20 cellular contexts compared by ENCODE assay signal in genomic region chr20:31806564-31807355, GRCh38. TPM values are rescaled to one million over a fixed set of nuclear protein-coding genes. Genes with fewer than 3 reads are reported as not detected.
DNase-seq lines count a peak whose midpoint lies in the region; ATAC-seq and TF ChIP-seq lines count a peak whose summit lies in the region.
"Had no signal": no experiment of that assay in that cellular context is flagged by ENCODE, and none has a peak within 500 bp of the region (broad histone marks: within the 10 kb centered on the region; RNA-seq: fewer than 3 reads in every experiment).

No MANE protein-coding gene starts in this region.

- no peak for ATAC-seq in thoracic aorta (ENCODE audit: insufficient number of reproducible peaks, low FRiP score, low read depth)
- ATAC-seq: A549; activated T-cell treated with anti-CD3 and anti-CD28 coated beads, Interleukin-2, amount 50 U/mL, for 72 hours; HCT116 had no signal

- peaks cover 30 to 53% of the 10 kb centered on the region in 2 donors for H3K4me1 ChIP-seq in thoracic aorta (ENCODE audit: control insufficient read depth in 1 of 2, low read depth in 2 of 2)
- H3K4me1 ChIP-seq: prostate gland had no signal

- H3K27ac ChIP-seq in thoracic aorta, result peak overlapping the region; percentile 26 to 40
- H3K27ac ChIP-seq: A549, esophagus muscularis mucosa, hepatocyte, prostate gland had no signal

- H3K4me3 Mint-ChIP-seq in activated CD4-positive, alpha-beta memory T cell treated with anti-CD3 and anti-CD28 coated beads, Interleukin-2, amount 10 ng/mL, durations not matched to agents 7 days and 5 days, result no peak overlapping the region
- H3K4me3 Mint-ChIP-seq in T-helper 2 cell treated with Interferon-gamma antibody and Interleukin-4, amounts not matched to agents 5 μg/mL and 100 μg/mL, for 36 hours, result no peak overlapping the region
- H3K4me3 Mint-ChIP-seq in activated CD4-positive, alpha-beta T cell treated with anti-CD3 and anti-CD28 coated beads, Interleukin-2, amount 10 ng/mL, durations not matched to agents 7 days and 5 days, result no peak overlapping the region
- H3K4me3 Mint-ChIP-seq: activated T-cell treated with anti-CD3 and anti-CD28 coated beads, Interleukin-2, amount 50 U/mL, for 72 hours had no signal

- no peaks in the 10 kb centered on the region for H3K9me3 ChIP-seq in thoracic aorta
- H3K9me3 ChIP-seq: A549, esophagus muscularis mucosa, prostate gland had no signal

- H3K36me3 ChIP-seq in thoracic aorta, result no peaks in the 10 kb centered on the region
- H3K36me3 ChIP-seq: esophagus muscularis mucosa, prostate gland had no signal

- POLR2A ChIA-PET in activated CD4-positive, alpha-beta memory T cell treated with anti-CD3 and anti-CD28 coated beads, Interleukin-2, amount 10 ng/mL, durations not matched to agents 7 days and 5 days (lab: Charles Lee), result interaction anchor here (1.2 to 1.3 kb wide), 2 partner anchors 11 to 68 kb away, joined by 3 read pairs; no protein-coding TSS in a partner anchor
- POLR2A ChIA-PET in activated CD4-positive, alpha-beta T cell treated with anti-CD3 and anti-CD28 coated beads, Interleukin-2, amount 10 ng/mL, durations not matched to agents 7 days and 5 days (lab: Charles Lee), result no interaction called here

- CTCF ChIA-PET in activated CD4-positive, alpha-beta memory T cell treated with anti-CD3 and anti-CD28 coated beads, Interleukin-2, amount 10 ng/mL, durations not matched to agents 7 days and 5 days (lab: Charles Lee), result interaction anchor here (0.7 to 3.3 kb wide), 2 partner anchors 16 to 55 kb away, joined by 3 to 13 read pairs; no protein-coding TSS in a partner anchor
- CTCF ChIA-PET in activated CD4-positive, alpha-beta T cell treated with anti-CD3 and anti-CD28 coated beads, Interleukin-2, amount 10 ng/mL, durations not matched to agents 7 days and 5 days (lab: Charles Lee), result interaction anchor here (0.8 to 1.0 kb wide), 2 partner anchors 12 to 30 kb away, joined by 3 read pairs; no protein-coding TSS in a partner anchor

- no peak for TF ChIP-seq CTCF in thoracic aorta (IDR thresholded peaks at IDR 0.05)

- no peak overlapping the region for H3K27ac Mint-ChIP-seq in activated CD4-positive, alpha-beta memory T cell treated with anti-CD3 and anti-CD28 coated beads, Interleukin-2, amount 10 ng/mL, durations not matched to agents 7 days and 5 days
- no peak overlapping the region for H3K27ac Mint-ChIP-seq in T-helper 2 cell treated with Interferon-gamma antibody and Interleukin-4, amounts not matched to agents 5 μg/mL and 100 μg/mL, for 36 hours
- no peak overlapping the region for H3K27ac Mint-ChIP-seq in activated CD4-positive, alpha-beta T cell treated with anti-CD3 and anti-CD28 coated beads, Interleukin-2, amount 10 ng/mL, durations not matched to agents 7 days and 5 days
- H3K27ac Mint-ChIP-seq: activated T-cell treated with anti-CD3 and anti-CD28 coated beads, Interleukin-2, amount 50 U/mL, for 72 hours had no signal

- H3K27me3 ChIP-seq in thoracic aorta (replicated peaks; ENCODE audit: insufficient read depth), result no peaks in the 10 kb centered on the region
- H3K27me3 ChIP-seq: esophagus muscularis mucosa, hepatocyte had no signal

- H3K4me1 Mint-ChIP-seq in activated CD4-positive, alpha-beta memory T cell treated with anti-CD3 and anti-CD28 coated beads, Interleukin-2, amount 10 ng/mL, durations not matched to agents 7 days and 5 days, result peaks cover 8% of the 10 kb centered on the region
- peaks cover 10% of the 10 kb centered on the region for H3K4me1 Mint-ChIP-seq in T-helper 2 cell treated with Interferon-gamma antibody and Interleukin-4, amounts not matched to agents 5 μg/mL and 100 μg/mL, for 36 hours (ENCODE audit: low read depth)
- peaks cover 14% of the 10 kb centered on the region for H3K4me1 Mint-ChIP-seq in activated CD4-positive, alpha-beta T cell treated with anti-CD3 and anti-CD28 coated beads, Interleukin-2, amount 10 ng/mL, durations not matched to agents 7 days and 5 days

- H3K4me3 ChIP-seq in thoracic aorta, result no peak overlapping the region
- H3K4me3 ChIP-seq: A549, esophagus muscularis mucosa, hepatocyte, prostate gland had no signal

- peak; percentile 12 for DNase-seq in activated effector memory CD4-positive, alpha-beta T cell treated with anti-CD3 and anti-CD28 coated beads, Interleukin-2, amount 50 U/mL, for 16 hours
- no peak for DNase-seq in activated effector memory CD4-positive, alpha-beta T cell treated with Interleukin-2 at 50 U/mL for 16 hours
- DNase-seq in OCI-M1 (lab: John Stamatoyannopoulos, UW), result peak; percentile 6
- DNase-seq in globus pallidus (ENCODE audit: low spot score), result peak; percentile 24
- DNase-seq in thoracic aorta (ENCODE audit: low spot score), result no peak
- no peak for DNase-seq in activated CD4-positive, alpha-beta memory T cell treated with anti-CD3 and anti-CD28 coated beads, Interleukin-2, amount 10 ng/mL, durations not matched to agents 7 days and 5 days
- no peak for DNase-seq in T-helper 2 cell treated with Interferon-gamma antibody and Interleukin-4, amounts not matched to agents 5 μg/mL and 100 μg/mL, for 36 hours (ENCODE audit: low spot score)
- no peak for DNase-seq in activated CD4-positive, alpha-beta T cell treated with anti-CD3 and anti-CD28 coated beads, Interleukin-2, amount 10 ng/mL, durations not matched to agents 7 days and 5 days
- DNase-seq: activated CD4-positive, alpha-beta T cell treated with anti-CD3 and anti-CD28 coated beads, Interleukin-2, amount 50 U/mL, for 1 hour; activated T-cell treated with anti-CD3 and anti-CD28 coated beads, Interleukin-2, amount 50 U/mL, for 72 hours; COR-L47; dermis blood vessel endothelial cell; NCI-H187 treated with DMSO at 0.1 percent for 48 hours; NCI-H748 treated with DMSO at 0.1 percent for 48 hours had no signal

- H3K36me3 Mint-ChIP-seq in activated CD4-positive, alpha-beta memory T cell treated with anti-CD3 and anti-CD28 coated beads, Interleukin-2, amount 10 ng/mL, durations not matched to agents 7 days and 5 days (ENCODE audit: low read depth), result peaks cover 45% of the 10 kb centered on the region
- H3K36me3 Mint-ChIP-seq in T-helper 2 cell treated with Interferon-gamma antibody and Interleukin-4, amounts not matched to agents 5 μg/mL and 100 μg/mL, for 36 hours (ENCODE audit: low read depth), result peaks cover 33% of the 10 kb centered on the region
- peaks cover 41% of the 10 kb centered on the region for H3K36me3 Mint-ChIP-seq in activated CD4-positive, alpha-beta T cell treated with anti-CD3 and anti-CD28 coated beads, Interleukin-2, amount 10 ng/mL, durations not matched to agents 7 days and 5 days (ENCODE audit: low read depth)

- H3K27me3 Mint-ChIP-seq in activated CD4-positive, alpha-beta memory T cell treated with anti-CD3 and anti-CD28 coated beads, Interleukin-2, amount 10 ng/mL, durations not matched to agents 7 days and 5 days, result no peaks in the 10 kb centered on the region
- H3K27me3 Mint-ChIP-seq in T-helper 2 cell treated with Interferon-gamma antibody and Interleukin-4, amounts not matched to agents 5 μg/mL and 100 μg/mL, for 36 hours (ENCODE audit: low read depth), result no peaks in the 10 kb centered on the region
- H3K27me3 Mint-ChIP-seq in activated CD4-positive, alpha-beta T cell treated with anti-CD3 and anti-CD28 coated beads, Interleukin-2, amount 10 ng/mL, durations not matched to agents 7 days and 5 days, result no peaks in the 10 kb centered on the region

- no peaks in the 10 kb centered on the region for H3K9me3 Mint-ChIP-seq in activated CD4-positive, alpha-beta memory T cell treated with anti-CD3 and anti-CD28 coated beads, Interleukin-2, amount 10 ng/mL, durations not matched to agents 7 days and 5 days
- H3K9me3 Mint-ChIP-seq in T-helper 2 cell treated with Interferon-gamma antibody and Interleukin-4, amounts not matched to agents 5 μg/mL and 100 μg/mL, for 36 hours, result no peaks in the 10 kb centered on the region
- H3K9me3 Mint-ChIP-seq in activated CD4-positive, alpha-beta T cell treated with anti-CD3 and anti-CD28 coated beads, Interleukin-2, amount 10 ng/mL, durations not matched to agents 7 days and 5 days, result no peaks in the 10 kb centered on the region
- H3K9me3 Mint-ChIP-seq: activated T-cell treated with anti-CD3 and anti-CD28 coated beads, Interleukin-2, amount 50 U/mL, for 72 hours had no signal

RNA-seq across cellular contexts. Expression of gene MYLK2, which starts 12.4 kb away (rescaled TPM):
- not detected for total RNA-seq in thoracic aorta
- under 1 TPM; 0.33 to 0.45 TPM for total RNA-seq in activated CD4-positive, alpha-beta memory T cell treated with anti-CD3 and anti-CD28 coated beads, Interleukin-2, amount 10 ng/mL, durations not matched to agents 7 days and 5 days
- under 1 TPM; 0.52 to 0.87 TPM for total RNA-seq in activated CD4-positive, alpha-beta T cell treated with anti-CD3 and anti-CD28 coated beads, Interleukin-2, amount 10 ng/mL, durations not matched to agents 7 days and 5 days
- total RNA-seq: hepatocyte, subcutaneous adipose tissue had no signal

RNA-seq across cellular contexts. Expression of gene FOXS1, which starts 38.6 kb away (rescaled TPM):
- total RNA-seq in thoracic aorta, result 10 to 100 TPM; 13.9 to 44.5 TPM
- not detected for total RNA-seq in activated CD4-positive, alpha-beta memory T cell treated with anti-CD3 and anti-CD28 coated beads, Interleukin-2, amount 10 ng/mL, durations not matched to agents 7 days and 5 days
- total RNA-seq in activated CD4-positive, alpha-beta T cell treated with anti-CD3 and anti-CD28 coated beads, Interleukin-2, amount 10 ng/mL, durations not matched to agents 7 days and 5 days, result not detected
- total RNA-seq: activated T-cell treated with anti-CD3 and anti-CD28 coated beads, Interleukin-2, amount 50 U/mL, for 72 hours; dermis blood vessel endothelial cell; subcutaneous adipose tissue had no signal

Comparison
In these comparisons a context has a peak if more than half of its experiments do, and no peak if none do; other contexts are left out.
1. DNase-seq: peak in activated effector memory CD4-positive, alpha-beta T cell treated with anti-CD3 and anti-CD28 coated beads, Interleukin-2, amount 50 U/mL, for 16 hours (single experiment), OCI-M1 (single experiment) and globus pallidus (single experiment); none in activated effector memory CD4-positive, alpha-beta T cell treated with Interleukin-2 at 50 U/mL for 16 hours (single experiment), thoracic aorta (single experiment), activated CD4-positive, alpha-beta memory T cell treated with anti-CD3 and anti-CD28 coated beads, Interleukin-2, amount 10 ng/mL, durations not matched to agents 7 days and 5 days (single experiment), T-helper 2 cell treated with Interferon-gamma antibody and Interleukin-4, amounts not matched to agents 5 μg/mL and 100 μg/mL, for 36 hours (single experiment) and activated CD4-positive, alpha-beta T cell treated with anti-CD3 and anti-CD28 coated beads, Interleukin-2, amount 10 ng/mL, durations not matched to agents 7 days and 5 days (single experiment).
2. RNA of gene FOXS1, which starts 38.6 kb away (total RNA-seq): 13.9 to 44.5 TPM in thoracic aorta; not detected in activated CD4-positive, alpha-beta memory T cell treated with anti-CD3 and anti-CD28 coated beads, Interleukin-2, amount 10 ng/mL, durations not matched to agents 7 days and 5 days and not detected in activated CD4-positive, alpha-beta T cell treated with anti-CD3 and anti-CD28 coated beads, Interleukin-2, amount 10 ng/mL, durations not matched to agents 7 days and 5 days; every median in the first group is over 10 times any median in the second.